In genomic region chr2:212953170-212953920, GRCh38 we compare ENCODE assay signal across 12 cellular contexts.
A peak's percentile ranks its signal among the peaks of the same experiment; 100 is the strongest.
DNase-seq lines count a peak whose midpoint lies in the region; ATAC-seq and TF ChIP-seq lines count a peak whose summit lies in the region.
"Had no signal": no experiment of that assay in that cellular context is flagged by ENCODE, and none has a peak within 500 bp of the region (broad histone marks: within the 10 kb centered on the region; RNA-seq: fewer than 3 reads in every experiment).

No MANE protein-coding gene starts in this region.

- H3K9me3 Mint-ChIP-seq in activated CD4-positive, alpha-beta T cell treated with anti-CD3 and anti-CD28 coated beads, Interleukin-2, amount 10 ng/mL, durations not matched to agents 24 days and 14 days = no peaks in the 10 kb centered on the region
- peaks cover 7% of the 10 kb centered on the region for H3K9me3 Mint-ChIP-seq in stimulated activated naive CD8-positive, alpha-beta T cell treated with anti-CD3 and anti-CD28 coated beads, Interleukin-15, Interleukin-2, amounts not matched to agents 100 ng/mL and 50 ng/mL, for 24 hours

- H3F3A ChIP-seq in SK-N-SH (replicated peaks; ENCODE audit: insufficient read depth) = no peaks in the 10 kb centered on the region

- DNase-seq in activated CD4-positive, alpha-beta T cell treated with anti-CD3 and anti-CD28 coated beads, Interleukin-2, amount 10 ng/mL, durations not matched to agents 24 days and 14 days = peak; percentile 9
- DNase-seq in activated CD4-positive, alpha-beta T cell treated with anti-CD3 and anti-CD28 coated beads, Interleukin-2, amount 50 U/mL, for 1 hour = no peak
- DNase-seq in SK-N-SH (no peak), DMS 273 (lab: John Stamatoyannopoulos, UW; ENCODE audit: unreplicated experiment) (no peak), G401 (ENCODE audit: low spot score) (no peak)
- DNase-seq: activated CD4-positive, alpha-beta T cell treated with anti-CD3 and anti-CD28 coated beads for 36 hours; kidney glomerular epithelial cell; retina had no signal

- in situ Hi-C loops in G401 (cut with HindIII; ENCODE audit: low sequenced_read_pairs) = no loop called here

- H3K9me2 ChIP-seq in SK-N-SH = no peaks in the 10 kb centered on the region

- TF ChIP-seq CTCF in SK-N-SH (IDR thresholded peaks at IDR 0.05) = no peak

- H3K27ac ChIP-seq in SK-N-SH (ENCODE audit: low read depth in 2 of 2, low read length in 1 of 2) = no peak overlapping the region

- no peak overlapping the region for H3K9ac ChIP-seq in SK-N-SH

- H3K9me3 ChIP-seq in SK-N-SH = no peaks in the 10 kb centered on the region

- POLR2A ChIA-PET in SK-N-SH (lab: Yijun Ruan, JAX) = no interaction called here

- TF ChIP-seq EP300 in SK-N-SH (IDR thresholded peaks at IDR 0.05; ENCODE audit: borderline replicate concordance in 1 of 2, low read depth in 1 of 2, low read length in 1 of 2) = no peak

- no peak overlapping the region for H3K4me2 ChIP-seq in SK-N-SH

- no peak overlapping the region for H3K4me3 Mint-ChIP-seq in activated CD4-positive, alpha-beta T cell treated with anti-CD3 and anti-CD28 coated beads, Interleukin-2, amount 10 ng/mL, durations not matched to agents 24 days and 14 days
- H3K4me3 Mint-ChIP-seq in stimulated activated naive CD8-positive, alpha-beta T cell treated with anti-CD3 and anti-CD28 coated beads, Interleukin-15, Interleukin-2, amounts not matched to agents 100 ng/mL and 50 ng/mL, for 24 hours = no peak overlapping the region
- H3K4me3 Mint-ChIP-seq: activated CD4-positive, alpha-beta T cell treated with anti-CD3 and anti-CD28 coated beads for 36 hours had no signal

- no peaks in the 10 kb centered on the region for H3K27me3 ChIP-seq in SK-N-SH (ENCODE audit: insufficient read depth)

- H2AFZ ChIP-seq in SK-N-SH (ENCODE audit: low read depth) = no peak overlapping the region

- intact Hi-C loops in activated CD4-positive, alpha-beta T cell treated with anti-CD3 and anti-CD28 coated beads, Interleukin-2, amount 10 ng/mL, durations not matched to agents 24 days and 14 days (cut with micrococcal nuclease) = no loop called here

- no peak overlapping the region for H3K4me3 ChIP-seq in SK-N-SH (ENCODE audit: low read depth in 2 of 2, low read length in 1 of 2)
- H3K4me3 ChIP-seq: K562 had no signal

- peaks cover 0 to 3% of the 10 kb centered on the region in 2 experiments; a peak in 1 of 4 replicates for H3K4me1 ChIP-seq in SK-N-SH (ENCODE audit: control insufficient read depth in 1 of 2, insufficient read depth in 2 of 2, low read depth in 1 of 2, low read length in 1 of 2)

- peaks cover 5% of the 10 kb centered on the region for H3K4me1 Mint-ChIP-seq in activated CD4-positive, alpha-beta T cell treated with anti-CD3 and anti-CD28 coated beads, Interleukin-2, amount 10 ng/mL, durations not matched to agents 24 days and 14 days
- peaks cover 32% of the 10 kb centered on the region for H3K4me1 Mint-ChIP-seq in stimulated activated naive CD8-positive, alpha-beta T cell treated with anti-CD3 and anti-CD28 coated beads, Interleukin-15, Interleukin-2, amounts not matched to agents 100 ng/mL and 50 ng/mL, for 24 hours (ENCODE audit: low read depth)

- no peaks in the 10 kb centered on the region for H4K20me1 ChIP-seq in SK-N-SH (ENCODE audit: insufficient read depth)

- TF ChIP-seq RAD21 in SK-N-SH (IDR thresholded peaks at IDR 0.05; ENCODE audit: low read length) = no peak

- no peaks in the 10 kb centered on the region for H3K27me3 Mint-ChIP-seq in activated CD4-positive, alpha-beta T cell treated with anti-CD3 and anti-CD28 coated beads, Interleukin-2, amount 10 ng/mL, durations not matched to agents 24 days and 14 days
- no peaks in the 10 kb centered on the region for H3K27me3 Mint-ChIP-seq in stimulated activated naive CD8-positive, alpha-beta T cell treated with anti-CD3 and anti-CD28 coated beads, Interleukin-15, Interleukin-2, amounts not matched to agents 100 ng/mL and 50 ng/mL, for 24 hours
- H3K27me3 Mint-ChIP-seq: activated CD4-positive, alpha-beta T cell treated with anti-CD3 and anti-CD28 coated beads for 36 hours had no signal

- no peaks in the 10 kb centered on the region for H3K79me2 ChIP-seq in SK-N-SH (ENCODE audit: insufficient read depth)

- no peaks in the 10 kb centered on the region for H3K36me3 Mint-ChIP-seq in activated CD4-positive, alpha-beta T cell treated with anti-CD3 and anti-CD28 coated beads, Interleukin-2, amount 10 ng/mL, durations not matched to agents 24 days and 14 days (ENCODE audit: low read depth)
- H3K36me3 Mint-ChIP-seq in stimulated activated naive CD8-positive, alpha-beta T cell treated with anti-CD3 and anti-CD28 coated beads, Interleukin-15, Interleukin-2, amounts not matched to agents 100 ng/mL and 50 ng/mL, for 24 hours (ENCODE audit: low read depth) = peaks cover 2% of the 10 kb centered on the region

- CTCF ChIA-PET in SK-N-SH (lab: Yijun Ruan, JAX) = no interaction called here

- peak; percentile 88 for ATAC-seq in GM21825 (IDR thresholded peaks at IDR 0.05; ENCODE audit: unreplicated experiment)
- peak; percentile 90 for ATAC-seq in HG03378 (IDR thresholded peaks at IDR 0.05; ENCODE audit: unreplicated experiment)
- ATAC-seq: activated CD4-positive, alpha-beta T cell treated with anti-CD3 and anti-CD28 coated beads for 36 hours; K562 had no signal

- H3K36me3 ChIP-seq in SK-N-SH (replicated peaks in 1 of 2; ENCODE audit: control insufficient read depth in 1 of 2, insufficient read depth in 2 of 2, low read length in 1 of 2) = no peaks in the 10 kb centered on the region

- WGBS in SK-N-SH (ENCODE audit: low lambda C conversion rate) = 90% methylated on average over 2 of the region's 3 CpGs

- no peak overlapping the region for H3K27ac Mint-ChIP-seq in activated CD4-positive, alpha-beta T cell treated with anti-CD3 and anti-CD28 coated beads, Interleukin-2, amount 10 ng/mL, durations not matched to agents 24 days and 14 days
- peak overlapping the region; percentile 26 for H3K27ac Mint-ChIP-seq in stimulated activated naive CD8-positive, alpha-beta T cell treated with anti-CD3 and anti-CD28 coated beads, Interleukin-15, Interleukin-2, amounts not matched to agents 100 ng/mL and 50 ng/mL, for 24 hours
- H3K27ac Mint-ChIP-seq: activated CD4-positive, alpha-beta T cell treated with anti-CD3 and anti-CD28 coated beads for 36 hours had no signal

TF ChIP-seq in SK-N-SH, 30 proteins besides CTCF, POLR2A, EP300 and RAD21:
- no peak for TF ChIP-seq MEF2A (IDR thresholded peaks at IDR 0.05; ENCODE audit: borderline replicate concordance, low read depth)
- TF ChIP-seq ZBTB33 (IDR thresholded peaks at IDR 0.05; ENCODE audit: borderline replicate concordance, low read depth) = no peak
